ENCODE assay signal across 15 cellular contexts in the genomic region with DNA sequence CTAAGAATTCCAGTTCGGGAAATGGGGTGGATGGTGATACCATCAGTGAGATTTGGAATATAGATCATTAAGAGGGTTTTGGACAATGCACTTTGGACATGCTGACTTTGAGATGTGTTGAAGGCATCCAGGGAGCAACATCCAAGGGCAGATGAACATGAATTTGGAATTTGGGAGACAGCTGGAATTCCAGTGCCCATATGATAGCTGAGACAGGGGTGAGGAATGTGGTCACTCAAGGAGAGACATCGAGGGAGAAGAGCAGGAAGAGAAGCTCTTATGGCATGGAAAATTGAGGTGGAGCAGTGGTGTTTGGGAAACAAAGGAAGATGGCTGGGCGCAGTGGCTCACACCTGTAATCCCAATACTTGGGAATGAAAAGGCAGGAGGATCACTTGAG. TPM values are rescaled to one million over a fixed set of nuclear protein-coding genes. Genes with fewer than 3 reads are reported as not detected.
DNase-seq lines count a peak whose midpoint lies in the region; ATAC-seq and TF ChIP-seq lines count a peak whose summit lies in the region.
"Had no signal": no experiment of that assay in that cellular context is flagged by ENCODE, and none has a peak within 500 bp of the region (broad histone marks: within the 10 kb centered on the region; RNA-seq: fewer than 3 reads in every experiment).

No MANE protein-coding gene starts in this region.

- peaks cover 11% of the 10 kb centered on the region; the same call in 1 of the 2 replicates for H3K9me1 ChIP-seq in IMR-90 (ENCODE audit: insufficient read depth, low read length)

- H3K79me1 ChIP-seq in IMR-90 (ENCODE audit: low read depth in 1 of 2, low read length in 2 of 2): no peaks in the 10 kb centered on the region

- H3K27ac ChIP-seq in BLaER1: no peak overlapping the region
- H3K27ac ChIP-seq in BLaER1 treated with 17β-estradiol and CSF1 and Interleukin-3, amounts not matched to agents 10 nM and 100 nM: peak overlapping the region in 8 of 11 experiments; percentile 1 to 77 (median 60); a peak in 11 of 22 replicates
- H3K27ac ChIP-seq in IMR-90 (ENCODE audit: insufficient read depth, low read length): no peak overlapping the region

- no peaks in the 10 kb centered on the region for H3K36me3 Mint-ChIP-seq in naive B cell

- H3K4me2 ChIP-seq in BLaER1: peak overlapping the region; percentile 51
- H3K4me2 ChIP-seq in BLaER1 treated with 17β-estradiol and CSF1 and Interleukin-3, amounts not matched to agents 10 nM and 100 nM: peak overlapping the region; percentile 48 to 88 (median 77)
- H3K4me2 ChIP-seq in IMR-90 (ENCODE audit: low read depth, low read length): no peak overlapping the region
- H3K4me2 ChIP-seq: A549 had no signal

- H3K9me3 ChIP-seq in BLaER1: no peaks in the 10 kb centered on the region
- H3K9me3 ChIP-seq in BLaER1 treated with 17β-estradiol and CSF1 and Interleukin-3, amounts not matched to agents 10 nM and 100 nM (replicated peaks in 1 of 11): no peaks in the 10 kb centered on the region
- no peaks in the 10 kb centered on the region for H3K9me3 ChIP-seq in IMR-90 (ENCODE audit: control insufficient read depth, insufficient read depth, low read length)
- H3K9me3 ChIP-seq: A549, BE2C had no signal

- peak overlapping the region; percentile 15; the same call in 1 of the 2 replicates for H3K4ac ChIP-seq in IMR-90 (ENCODE audit: low read depth, low read length)

- dilution Hi-C loops in IMR-90 (cut with HindIII; ENCODE audit: low sequenced_read_pairs, unreplicated experiment): no loop called here

- H4K91ac ChIP-seq in IMR-90 (ENCODE audit: insufficient read depth, low read depth, low read length): no peak overlapping the region

- no peak overlapping the region for H2BK5ac ChIP-seq in IMR-90 (ENCODE audit: low read depth, low read length, poor library complexity, severe bottlenecking)

- H3K23ac ChIP-seq in IMR-90 (ENCODE audit: low read depth, low read length): no peak overlapping the region

- H3K27ac Mint-ChIP-seq in naive B cell: peak overlapping the region in 4 of 6 donors; percentile 17 to 32 (median 23)
- H3K27ac Mint-ChIP-seq: CD4-positive, alpha-beta T cell had no signal

- in situ Hi-C loops in IMR-90 (cut with MboI; ENCODE audit: low sequenced_read_pairs): no loop called here

- peaks cover 24% of the 10 kb centered on the region for H3K4me1 ChIP-seq in BLaER1
- H3K4me1 ChIP-seq in BLaER1 treated with 17β-estradiol and CSF1 and Interleukin-3, amounts not matched to agents 10 nM and 100 nM: peaks cover 22 to 48% (median 31%) of the 10 kb centered on the region in 10 experiments
- H3K4me1 ChIP-seq in IMR-90 (ENCODE audit: control insufficient read depth, insufficient read depth, low read length): peaks cover 2% of the 10 kb centered on the region; the same call in 1 of the 2 replicates
- H3K4me1 ChIP-seq: BE2C had no signal

- intact Hi-C loops in IMR-90 (cut with micrococcal nuclease): no loop called here

- no peaks in the 10 kb centered on the region for H3K9me3 Mint-ChIP-seq in naive B cell
- H3K9me3 Mint-ChIP-seq: CD4-positive, alpha-beta T cell had no signal

- no peaks in the 10 kb centered on the region for H3K36me3 ChIP-seq in BLaER1
- no peaks in the 10 kb centered on the region for H3K36me3 ChIP-seq in BLaER1 treated with 17β-estradiol and CSF1 and Interleukin-3, amounts not matched to agents 10 nM and 100 nM
- H3K36me3 ChIP-seq in IMR-90 (ENCODE audit: control insufficient read depth, insufficient read depth, low read length): no peaks in the 10 kb centered on the region
- H3K36me3 ChIP-seq: BE2C had no signal

- H2BK15ac ChIP-seq in IMR-90 (ENCODE audit: low read depth, low read length): peak overlapping the region; percentile 4; the same call in 1 of the 3 replicates

- peak overlapping the region; percentile 27; the same call in 1 of the 2 replicates for H2BK20ac ChIP-seq in IMR-90 (ENCODE audit: low read depth, low read length)

- H3K56ac ChIP-seq in IMR-90 (ENCODE audit: extremely low read depth, insufficient read depth, low read length): no peak overlapping the region

- H4K5ac ChIP-seq in IMR-90 (ENCODE audit: low read depth, low read length): no peak overlapping the region

- H3K9ac ChIP-seq in BLaER1: no peak overlapping the region
- H3K9ac ChIP-seq in BLaER1 treated with 17β-estradiol and CSF1 and Interleukin-3, amounts not matched to agents 10 nM and 100 nM: peak overlapping the region in 4 of 11 experiments; percentile 4 to 41 (median 34); a peak in 4 of 22 replicates
- H3K9ac ChIP-seq in IMR-90 (ENCODE audit: low read depth, low read length): no peak overlapping the region

- no peak overlapping the region for H4K8ac ChIP-seq in IMR-90 (ENCODE audit: low read depth in 2 of 2, low read length in 2 of 2)

- H2BK120ac ChIP-seq in IMR-90 (ENCODE audit: low read depth, low read length): no peak overlapping the region

- H4K20me1 ChIP-seq in BLaER1 (no peaks in the 10 kb centered on the region), IMR-90 (ENCODE audit: insufficient read depth, low read length) (no peaks in the 10 kb centered on the region)
- H4K20me1 ChIP-seq in BLaER1 treated with 17β-estradiol and CSF1 and Interleukin-3, amounts not matched to agents 10 nM and 100 nM: no peaks in the 10 kb centered on the region

- TF ChIP-seq POLR2A in IMR-90 (IDR thresholded peaks at IDR 0.05; ENCODE audit: low read depth, low read length): no peak

- POLR2A ChIA-PET in IMR-90 (lab: Charles Lee; ENCODE audit: unreplicated experiment): interaction anchor here (0.7 kb wide), 1 partner anchor 33 kb away, joined by 4 read pairs; no protein-coding TSS in a partner anchor

- CTCF ChIA-PET in IMR-90 (lab: Yijun Ruan, JAX): interaction anchor here (0.7 kb wide), 1 partner anchor 30 kb away, joined by 3 read pairs; no protein-coding TSS in a partner anchor

- peaks cover 18 to 31% (median 23%) of the 10 kb centered on the region in 3 donors for H3K27me3 Mint-ChIP-seq in naive B cell

- H3K4me3 Mint-ChIP-seq in naive B cell: peak overlapping the region in 3 of 8 donors; percentile 45 to 58 (median 57)
- H3K4me3 Mint-ChIP-seq: CD4-positive, alpha-beta T cell; H9 had no signal

- H3K18ac ChIP-seq in IMR-90 (ENCODE audit: low read depth, low read length): no peak overlapping the region

- DNase-seq in IMR-90 (no peak), naive B cell (no peak), C1 segment of cervical spinal cord (lab: John Stamatoyannopoulos, UW) (no peak), globus pallidus (ENCODE audit: low spot score) (no peak)
- DNase-seq: BE2C; CD4-positive, alpha-beta T cell; DMS153; DMS79 treated with DMSO at 0.1 percent for 48 hours; GDM1; GOT3; H9 had no signal

- BruUV-seq in IMR-90 (replicated peaks; lab: Mats Ljungman, UMichigan): no TSS peak

- ATAC-seq in IMR-90 (ENCODE audit: low read depth): no peak
- no peak for ATAC-seq in naive B cell (ENCODE audit: low read depth in 2 of 2)
- no peak for ATAC-seq in HG03521 (IDR thresholded peaks at IDR 0.05; ENCODE audit: unreplicated experiment)

- TF ChIP-seq RAD21 in IMR-90 (IDR thresholded peaks at IDR 0.05; ENCODE audit: low read length): no peak

- H3K14ac ChIP-seq in IMR-90 (replicated peaks; ENCODE audit: low read depth, low read length): no peak overlapping the region; the same call in 1 of the 2 replicates

- no peak for TF ChIP-seq CTCF in IMR-90 (conservative IDR thresholded peaks at IDR 0.05; ENCODE audit: low read depth, low read length)

- 20% methylated on average over 1 of the region's 3 CpGs; no CpG with 5 or more reads in 1 of the 2 experiments for WGBS in IMR-90 (ENCODE audit: extremely low coverage in 2 of 2, insufficient read length in 1 of 2), 2 experiments

- peaks cover 10 to 23% (median 19%) of the 10 kb centered on the region in 3 donors for H3K4me1 Mint-ChIP-seq in naive B cell

- H2AK5ac ChIP-seq in IMR-90 (ENCODE audit: low read depth, low read length): peak overlapping the region; percentile 6

- no peak overlapping the region for H2AK9ac ChIP-seq in IMR-90 (replicated peaks; ENCODE audit: low read depth, low read length, poor library complexity)

- peak overlapping the region; percentile 33 for H2AFZ ChIP-seq in IMR-90 (replicated peaks; ENCODE audit: low read length, poor library complexity)

- H3K27me3 ChIP-seq in BLaER1 (no peaks in the 10 kb centered on the region; the same call in 1 of the 2 replicates), IMR-90 (ENCODE audit: control insufficient read depth, insufficient read depth, low read length) (no peaks in the 10 kb centered on the region)
- H3K27me3 ChIP-seq in BLaER1 treated with 17β-estradiol and CSF1 and Interleukin-3, amounts not matched to agents 10 nM and 100 nM: no peaks in the 10 kb centered on the region; a peak in 2 of 22 replicates
- H3K27me3 ChIP-seq: BE2C had no signal

- H3K4me3 ChIP-seq in BLaER1: no peak overlapping the region
- H3K4me3 ChIP-seq in BLaER1 treated with 17β-estradiol and CSF1 and Interleukin-3, amounts not matched to agents 10 nM and 100 nM: no peak overlapping the region
- no peak overlapping the region for H3K4me3 ChIP-seq in IMR-90 (ENCODE audit: insufficient read depth, low read depth, low read length)
- H3K4me3 ChIP-seq: A549 had no signal

TF ChIP-seq in IMR-90, 13 proteins besides CTCF, POLR2A, EP300 and RAD21 (continues in another document):
- TF ChIP-seq, protein P1, sequence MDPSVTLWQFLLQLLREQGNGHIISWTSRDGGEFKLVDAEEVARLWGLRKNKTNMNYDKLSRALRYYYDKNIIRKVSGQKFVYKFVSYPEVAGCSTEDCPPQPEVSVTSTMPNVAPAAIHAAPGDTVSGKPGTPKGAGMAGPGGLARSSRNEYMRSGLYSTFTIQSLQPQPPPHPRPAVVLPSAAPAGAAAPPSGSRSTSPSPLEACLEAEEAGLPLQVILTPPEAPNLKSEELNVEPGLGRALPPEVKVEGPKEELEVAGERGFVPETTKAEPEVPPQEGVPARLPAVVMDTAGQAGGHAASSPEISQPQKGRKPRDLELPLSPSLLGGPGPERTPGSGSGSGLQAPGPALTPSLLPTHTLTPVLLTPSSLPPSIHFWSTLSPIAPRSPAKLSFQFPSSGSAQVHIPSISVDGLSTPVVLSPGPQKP (IDR thresholded peaks at IDR 0.05; ENCODE audit: borderline replicate concordance, low read depth, low read length): no peak
- TF ChIP-seq, protein P2, sequence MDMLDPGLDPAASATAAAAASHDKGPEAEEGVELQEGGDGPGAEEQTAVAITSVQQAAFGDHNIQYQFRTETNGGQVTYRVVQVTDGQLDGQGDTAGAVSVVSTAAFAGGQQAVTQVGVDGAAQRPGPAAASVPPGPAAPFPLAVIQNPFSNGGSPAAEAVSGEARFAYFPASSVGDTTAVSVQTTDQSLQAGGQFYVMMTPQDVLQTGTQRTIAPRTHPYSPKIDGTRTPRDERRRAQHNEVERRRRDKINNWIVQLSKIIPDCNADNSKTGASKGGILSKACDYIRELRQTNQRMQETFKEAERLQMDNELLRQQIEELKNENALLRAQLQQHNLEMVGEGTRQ (IDR thresholded peaks at IDR 0.05; ENCODE audit: low read depth, low read length): no peak
- TF ChIP-seq CEBPB (IDR thresholded peaks at IDR 0.05; ENCODE audit: low read depth, low read length): no peak
- TF ChIP-seq SMC3 (IDR thresholded peaks at IDR 0.05; ENCODE audit: low read depth, low read length): no peak

RNA-seq across cellular contexts. Expression of a gene that starts 11.8 kb away (rescaled TPM):
- total RNA-seq in IMR-90 (2012; rRNA removed): 285 and 336 TPM in 2 replicates
- polyA plus RNA-seq in IMR-90 (2012; rRNA removed) (141 and 170 TPM in 2 replicates), naive B cell (ENCODE audit: low read depth in 6 of 6) (1 to 10 TPM in 1 of 6 donors, under 1 TPM in 1, not detected in 4; 0.05 to 1.3 TPM)
- polyA plus RNA-seq in IMR-90 (2012; cell fraction: cytosol; rRNA removed): 63.9 and 84.9 TPM in 2 replicates
- polyA plus RNA-seq in IMR-90 (2012; cell fraction: nucleus; rRNA removed; ENCODE audit: low replicate concordance): 109 and 162 TPM in 2 replicates

Comparison
In these comparisons a context has a peak if more than half of its experiments do, and no peak if none do; other contexts are left out.
1. H3K27ac ChIP-seq: peak in BLaER1 treated with 17β-estradiol and CSF1 and Interleukin-3, amounts not matched to agents 10 nM and 100 nM (8 of 11); none in BLaER1 (single experiment) and IMR-90 (single experiment).
2. RNA of a gene that starts 11.8 kb away (polyA plus RNA-seq): 63.9 to 170 TPM in IMR-90; 0.05 to 1.3 TPM in naive B cell; every median in the first group is over 10 times any median in the second.